In the genomic region with DNA sequence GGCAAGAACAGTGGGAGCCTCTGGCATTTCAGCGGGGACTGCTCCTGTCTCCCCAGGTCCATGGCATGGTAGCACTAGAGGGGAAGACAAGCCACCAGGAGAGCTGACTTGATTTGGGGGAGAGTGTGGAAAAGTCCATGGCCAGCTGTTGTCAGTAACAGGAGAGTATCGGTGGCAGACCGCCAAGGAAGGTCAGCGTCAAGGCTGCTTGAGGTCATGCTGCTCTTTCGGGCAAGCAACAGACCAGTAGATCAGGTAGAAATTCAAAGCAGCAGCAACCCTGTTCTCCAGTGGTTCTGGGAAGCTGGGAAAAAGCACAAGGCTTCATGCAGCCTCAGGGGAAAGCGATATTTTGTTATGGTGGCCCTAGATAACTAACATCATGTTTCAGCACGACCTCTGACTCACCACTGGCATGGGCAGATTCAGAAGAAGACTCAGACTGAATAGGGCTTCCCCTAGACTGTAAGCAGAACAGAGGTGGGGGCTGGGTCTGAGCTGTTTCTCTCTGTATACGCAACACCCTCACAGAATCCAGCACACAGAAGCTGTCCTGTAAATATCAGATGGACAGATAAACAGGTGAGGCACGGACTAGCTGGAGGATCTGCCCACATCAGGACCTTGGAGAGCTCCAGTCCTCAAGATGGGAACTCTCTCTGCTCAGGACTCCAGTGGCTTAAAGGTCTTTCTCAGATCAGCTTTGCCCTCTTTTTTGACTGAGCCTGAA, we compare ENCODE assay signal across 11 cellular contexts. TPM values are rescaled to one million over a fixed set of nuclear protein-coding genes. Genes with fewer than 3 reads are reported as not detected.
DNase-seq lines count a peak whose midpoint lies in the region; ATAC-seq, FAIRE-seq and TF ChIP-seq lines count a peak whose summit lies in the region.
"Had no signal": no experiment of that assay in that cellular context is flagged by ENCODE, and none has a peak within 500 bp of the region (broad histone marks: within the 10 kb centered on the region; RNA-seq: fewer than 3 reads in every experiment).

No MANE protein-coding gene starts in this region.

- H3K4me2 ChIP-seq in GM12878 (ENCODE audit: control insufficient read depth, insufficient read depth) = no peak overlapping the region

- 54% methylated on average over 9 of the region's 9 CpGs for WGBS in GM12878 (ENCODE audit: insufficient coverage, insufficient replicate concordance, low lambda C conversion rate, missing lambda C conversion rate)

- H3K4me1 ChIP-seq in GM12878 (ENCODE audit: control insufficient read depth, insufficient read depth, low read length) (no peaks in the 10 kb centered on the region), vagina (peaks cover 20% of the 10 kb centered on the region)

- in situ Hi-C loops in GM12878 (cut with MboI) = no loop called here

- no peaks in the 10 kb centered on the region for H3K4me1 Mint-ChIP-seq in T-helper 2 cell treated with Interferon-gamma antibody and Interleukin-4, amounts not matched to agents 5 μg/mL and 100 μg/mL, for 36 hours (ENCODE audit: low read depth)

- H4K20me1 ChIP-seq in GM12878 (ENCODE audit: control insufficient read depth, insufficient read depth) = no peaks in the 10 kb centered on the region

- RAD21 ChIA-PET in GM12878 (lab: Charles Lee; ENCODE audit: unreplicated experiment) = no interaction called here

- SMC1A ChIA-PET in GM12878 (lab: Charles Lee; ENCODE audit: uncharacterized antibody, unreplicated experiment) = no interaction called here

- H3K9me3 ChIP-seq in GM12878 (replicated peaks; ENCODE audit: control insufficient read depth, insufficient read depth, low read length) = no peaks in the 10 kb centered on the region; the same call in 2 of the 3 replicates
- no peaks in the 10 kb centered on the region for H3K9me3 ChIP-seq in vagina
- H3K9me3 ChIP-seq: thoracic aorta had no signal

- POLR2A ChIA-PET in GM12878 (lab: Charles Lee) = no interaction called here

- no peak for TF ChIP-seq RAD21 in GM12878 (IDR thresholded peaks at IDR 0.05; ENCODE audit: insufficient read depth, low read depth, low read length)

- H3K4me3 ChIP-seq in GM12878 (no peak overlapping the region), vagina (no peak overlapping the region)
- H3K4me3 ChIP-seq: thoracic aorta had no signal

- ATAC-seq in GM12878 = no peak

- H3K36me3 Mint-ChIP-seq in T-helper 2 cell treated with Interferon-gamma antibody and Interleukin-4, amounts not matched to agents 5 μg/mL and 100 μg/mL, for 36 hours (ENCODE audit: low read depth) = no peaks in the 10 kb centered on the region

- H3K27me3 Mint-ChIP-seq in T-helper 2 cell treated with Interferon-gamma antibody and Interleukin-4, amounts not matched to agents 5 μg/mL and 100 μg/mL, for 36 hours (ENCODE audit: low read depth) = peaks cover 33% of the 10 kb centered on the region

- no peaks in the 10 kb centered on the region for H3K9me3 Mint-ChIP-seq in T-helper 2 cell treated with Interferon-gamma antibody and Interleukin-4, amounts not matched to agents 5 μg/mL and 100 μg/mL, for 36 hours

- no peak overlapping the region for H3K4me3 Mint-ChIP-seq in T-helper 2 cell treated with Interferon-gamma antibody and Interleukin-4, amounts not matched to agents 5 μg/mL and 100 μg/mL, for 36 hours

- no peak for TF ChIP-seq CTCF in GM12878 (IDR thresholded peaks at IDR 0.05 in 2 of 3, conservative IDR thresholded peaks at IDR 0.05 in 1 of 3; ENCODE audit: control insufficient read depth in 2 of 3, extremely low read depth in 1 of 3, insufficient read depth in 1 of 3, low read depth in 3 of 3, low read length in 3 of 3)
- TF ChIP-seq CTCF in vagina (IDR thresholded peaks at IDR 0.05) = no peak

- H3K27ac Mint-ChIP-seq in T-helper 2 cell treated with Interferon-gamma antibody and Interleukin-4, amounts not matched to agents 5 μg/mL and 100 μg/mL, for 36 hours = no peak overlapping the region

- BruUV-seq in GM12878 (replicated peaks; lab: Mats Ljungman, UMichigan) = no TSS peak

- no peak for FAIRE-seq in GM12878 (lab: Jason Lieb, UNC)

- no peak for TF ChIP-seq POLR2A in GM12878 (IDR thresholded peaks at IDR 0.05; ENCODE audit: low read depth, low read length)
- TF ChIP-seq POLR2A in vagina (IDR thresholded peaks at IDR 0.05) = no peak

- CTCF ChIA-PET in GM12878 (lab: Yijun Ruan, JAX) = no interaction called here

- no peaks in the 10 kb centered on the region for H3K79me2 ChIP-seq in GM12878 (ENCODE audit: control insufficient read depth, insufficient read depth, low read length)

- H3K27ac ChIP-seq in GM12878 (ENCODE audit: control insufficient read depth, insufficient read depth) (no peak overlapping the region), vagina (no peak overlapping the region)
- H3K27ac ChIP-seq: 22Rv1, thoracic aorta had no signal

- H3K27me3 ChIP-seq in GM12878 (replicated peaks in 1 of 2; ENCODE audit: control insufficient read depth in 2 of 2, insufficient read depth in 2 of 2, low read length in 1 of 2) (no peaks in the 10 kb centered on the region), vagina (no peaks in the 10 kb centered on the region)

- DNase-seq in DMS 273 (lab: John Stamatoyannopoulos, UW; ENCODE audit: unreplicated experiment) (peak; percentile 64), DMS 273 treated with DMSO at 0.1 percent for 48 hours (lab: John Stamatoyannopoulos, UW) (no peak), NAMALWA (ENCODE audit: low spot score) (peak; percentile 46), GM12878 (ENCODE audit: low read depth, low spot score) (no peak), myocyte (ENCODE audit: low read depth) (peak; percentile 72), H4 (ENCODE audit: low spot score) (no peak), vagina (ENCODE audit: extremely low spot score in 2 of 2) (no peak)
- DNase-seq in T-helper 2 cell treated with Interferon-gamma antibody and Interleukin-4, amounts not matched to agents 5 μg/mL and 100 μg/mL, for 36 hours (ENCODE audit: low spot score) = no peak
- DNase-seq: stimulated activated CD4-positive, alpha-beta T cell treated with anti-CD3 and anti-CD28 coated beads, Interleukin-12 subunit alpha, Interleukin-12 subunit beta, amount 100 ng/mL, for 4 hours had no signal

- no peak overlapping the region for H3K9ac ChIP-seq in GM12878 (ENCODE audit: control insufficient read depth, insufficient read depth, low read length)

- no peak overlapping the region for H2AFZ ChIP-seq in GM12878 (ENCODE audit: control insufficient read depth, low read depth, low read length)

- intact Hi-C loops in GM12878 (cut with micrococcal nuclease; ENCODE audit: unreplicated experiment) = no loop called here
- intact Hi-C loops in vagina (cut with DNase I) = no loop called here

- H3K36me3 ChIP-seq in GM12878 (ENCODE audit: control insufficient read depth in 2 of 2, insufficient read depth in 2 of 2, low read length in 1 of 2) = no peaks in the 10 kb centered on the region
- H3K36me3 ChIP-seq in vagina = no peaks in the 10 kb centered on the region
- H3K36me3 ChIP-seq: thoracic aorta had no signal

- no peak for TF ChIP-seq EP300 in GM12878 (IDR thresholded peaks at IDR 0.05; ENCODE audit: borderline replicate concordance in 1 of 2, control insufficient read depth in 1 of 2, low read depth in 2 of 2, low read length in 2 of 2)

TF ChIP-seq in GM12878, 131 proteins besides CTCF, POLR2A, EP300 and RAD21:
- TF ChIP-seq SMAD5 (IDR thresholded peaks at IDR 0.05; ENCODE audit: low read depth) = no peak
- TF ChIP-seq, protein P1, sequence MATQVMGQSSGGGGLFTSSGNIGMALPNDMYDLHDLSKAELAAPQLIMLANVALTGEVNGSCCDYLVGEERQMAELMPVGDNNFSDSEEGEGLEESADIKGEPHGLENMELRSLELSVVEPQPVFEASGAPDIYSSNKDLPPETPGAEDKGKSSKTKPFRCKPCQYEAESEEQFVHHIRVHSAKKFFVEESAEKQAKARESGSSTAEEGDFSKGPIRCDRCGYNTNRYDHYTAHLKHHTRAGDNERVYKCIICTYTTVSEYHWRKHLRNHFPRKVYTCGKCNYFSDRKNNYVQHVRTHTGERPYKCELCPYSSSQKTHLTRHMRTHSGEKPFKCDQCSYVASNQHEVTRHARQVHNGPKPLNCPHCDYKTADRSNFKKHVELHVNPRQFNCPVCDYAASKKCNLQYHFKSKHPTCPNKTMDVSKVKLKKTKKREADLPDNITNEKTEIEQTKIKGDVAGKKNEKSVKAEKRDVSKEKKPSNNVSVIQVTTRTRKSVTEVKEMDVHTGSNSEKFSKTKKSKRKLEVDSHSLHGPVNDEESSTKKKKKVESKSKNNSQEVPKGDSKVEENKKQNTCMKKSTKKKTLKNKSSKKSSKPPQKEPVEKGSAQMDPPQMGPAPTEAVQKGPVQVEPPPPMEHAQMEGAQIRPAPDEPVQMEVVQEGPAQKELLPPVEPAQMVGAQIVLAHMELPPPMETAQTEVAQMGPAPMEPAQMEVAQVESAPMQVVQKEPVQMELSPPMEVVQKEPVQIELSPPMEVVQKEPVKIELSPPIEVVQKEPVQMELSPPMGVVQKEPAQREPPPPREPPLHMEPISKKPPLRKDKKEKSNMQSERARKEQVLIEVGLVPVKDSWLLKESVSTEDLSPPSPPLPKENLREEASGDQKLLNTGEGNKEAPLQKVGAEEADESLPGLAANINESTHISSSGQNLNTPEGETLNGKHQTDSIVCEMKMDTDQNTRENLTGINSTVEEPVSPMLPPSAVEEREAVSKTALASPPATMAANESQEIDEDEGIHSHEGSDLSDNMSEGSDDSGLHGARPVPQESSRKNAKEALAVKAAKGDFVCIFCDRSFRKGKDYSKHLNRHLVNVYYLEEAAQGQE (IDR thresholded peaks at IDR 0.05; ENCODE audit: low read depth, low read length) = peak; percentile 89

RNA-seq across cellular contexts. Expression of gene PLEKHG4B, which starts 35.2 kb away (rescaled TPM):
- total RNA-seq in GM12878 (2013; cell fraction: nucleolus; rRNA removed) = not detected in 2 replicates
- not detected in 2 replicates for total RNA-seq in GM12878 (2014; rRNA removed)
- not detected in 2 replicates for total RNA-seq in GM12878 (2014; rRNA removed; fragmentation: Illumina TruSeq; extraction: Trizol)
- 0.05 and 0.08 TPM in 2 replicates for total RNA-seq in GM12878 (2021)
- not detected for polyA plus RNA-seq in GM12878 (2011; ENCODE audit: low read depth)
- not detected in 2 replicates for polyA plus RNA-seq in GM12878 (2011; rRNA removed)
- polyA plus RNA-seq in GM12878 (2011; cell fraction: cytosol; rRNA removed) = not detected in 2 replicates
- polyA plus RNA-seq in GM12878 (2011; cell fraction: nucleus; rRNA removed) = not detected in 2 replicates
- polyA plus RNA-seq in GM12878 (2012) = 0.01 TPM in 1 of 2 replicates, not detected in the other
- under 0.01 TPM in 1 of 2 replicates, not detected in the other for polyA plus RNA-seq in GM12878 (2014; fragmentation: Illumina TruSeq; extraction: Trizol)
- not detected for polyA plus RNA-seq in GM12878 (2014; fragmentation: Nextera tagmentation; extraction: Ambion mirVana)
- polyA plus RNA-seq in GM12878 (2014; rRNA removed) = 0.01 TPM in 1 of 2 replicates, not detected in the other
- polyA plus RNA-seq in GM12878 (2016; fragmentation: Nextera tagmentation; extraction: Ambion mirVana) = under 1 TPM in 1 of 2 experiments, not detected in 1; 0.01 TPM
- polyA minus RNA-seq in GM12878 (2011; rRNA and poly(A)+ RNA removed) = not detected in 2 replicates
- not detected in 2 replicates for polyA minus RNA-seq in GM12878 (2011; cell fraction: cytosol; rRNA and poly(A)+ RNA removed)
- not detected in 2 replicates for polyA minus RNA-seq in GM12878 (2011; cell fraction: nucleus; rRNA and poly(A)+ RNA removed)
- total RNA-seq in myocyte = 0.08 and 0.16 TPM in 2 replicates
- 0.06 TPM for polyA plus RNA-seq in myocyte (2012)
- 7.3 and 13.1 TPM in 2 replicates for total RNA-seq in H4 (2014; rRNA removed; shearing (Covaris generic))
- total RNA-seq in vagina = 0.74 TPM

Comparison
In these comparisons a context has a peak if more than half of its experiments do, and no peak if none do; other contexts are left out.
1. DNase-seq: peak in DMS 273 (single experiment), NAMALWA (single experiment) and myocyte (single experiment); none in DMS 273 treated with DMSO at 0.1 percent for 48 hours (single experiment), GM12878 (single experiment), T-helper 2 cell treated with Interferon-gamma antibody and Interleukin-4, amounts not matched to agents 5 μg/mL and 100 μg/mL, for 36 hours (single experiment), H4 (single experiment) and vagina (0 of 2).